1 cellular context compared by ENCODE assay signal in the genomic region with DNA sequence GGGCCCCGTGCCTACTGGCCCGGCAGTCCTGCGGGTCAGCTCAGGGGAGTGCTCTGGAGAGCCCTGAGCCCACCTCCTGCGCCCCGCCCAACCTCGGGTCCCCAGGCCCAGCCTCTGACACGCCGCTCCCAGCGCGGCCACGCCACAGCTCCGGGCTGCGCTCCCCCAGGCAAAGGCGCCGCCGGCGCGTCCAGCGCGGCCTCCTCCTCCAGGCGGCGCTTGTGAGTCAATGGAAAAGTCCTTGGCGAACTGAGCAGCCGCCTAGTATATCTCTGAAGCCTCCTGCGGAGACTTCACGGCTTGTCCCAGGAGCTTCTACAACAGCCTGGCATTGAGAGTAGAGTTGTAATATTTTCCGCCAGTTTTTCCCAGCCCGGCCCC.
A peak's percentile ranks its signal among the peaks of the same experiment; 100 is the strongest.
TF ChIP-seq lines count a peak whose summit lies in the region.

No MANE protein-coding gene starts in this region.

TF ChIP-seq in neural cell, 6 proteins besides CTCF, POLR2A, EP300 and RAD21 (continued from another document):
- TF ChIP-seq REST (IDR thresholded peaks at IDR 0.05; ENCODE audit: borderline replicate concordance) (no peak), SMC3 (conservative IDR thresholded peaks at IDR 0.05; ENCODE audit: poor library complexity) (peak; percentile 77)
